ENCODE assay signal across 8 cellular contexts in the genomic region with DNA sequence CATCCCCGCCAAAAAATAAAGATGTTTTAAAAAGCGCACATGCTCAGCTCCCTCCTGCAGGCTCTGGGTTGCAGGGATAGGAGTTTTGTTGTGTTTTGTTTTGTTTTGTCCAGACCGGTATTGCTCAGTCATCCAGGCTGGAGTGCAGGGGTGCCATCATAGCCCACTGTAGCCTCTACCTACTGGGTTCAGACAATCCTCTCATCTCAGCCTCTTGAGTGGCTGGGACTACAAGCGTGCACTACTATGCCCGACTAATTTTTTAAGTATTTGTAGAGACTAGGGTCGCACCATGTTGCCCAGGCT. TPM values are rescaled to one million over a fixed set of nuclear protein-coding genes. Genes with fewer than 3 reads are reported as not detected.
A peak's percentile ranks its signal among the peaks of the same experiment; 100 is the strongest.
DNase-seq lines count a peak whose midpoint lies in the region; ATAC-seq, FAIRE-seq and TF ChIP-seq lines count a peak whose summit lies in the region.

No MANE protein-coding gene starts in this region.

- RAD21 ChIA-PET in HCT116 (lab: Charles Lee; ENCODE audit: low non-redundant PET in 1 of 2, low total read pairs in 2 of 2, uncharacterized antibody in 2 of 2, unreplicated experiment in 2 of 2) = no interaction called here

- H3K79me2 ChIP-seq in HCT116 (ENCODE audit: insufficient read depth, low read length) = 0 out of 2 replicates have a peak, but pooled peaks cover 2% of the 10 kb centered on the region

- CTCF ChIA-PET in HCT116 (lab: Charles Lee) = interaction anchor here (0.7 to 3.0 kb wide), 4 partner anchors 10 to 395 kb away, joined by 3 to 11 read pairs (median 4); no protein-coding TSS in a partner anchor

- no peaks in the 10 kb centered on the region for H3K9me3 ChIP-seq in HCT116 (ENCODE audit: control insufficient read depth in 1 of 2, insufficient read depth in 1 of 2, low read depth in 1 of 2, low read length in 2 of 2)
- no peaks in the 10 kb centered on the region for H3K9me3 ChIP-seq in SJSA1 (replicated peaks)
- no peaks in the 10 kb centered on the region for H3K9me3 ChIP-seq in small intestine (ENCODE audit: control insufficient read depth, low read depth)

- no TSS peak for BruUV-seq in HCT116 (replicated peaks; lab: Mats Ljungman, UMichigan)

- H3K27me3 ChIP-seq in HCT116 (ENCODE audit: insufficient read depth, low read length) (no peaks in the 10 kb centered on the region), SJSA1 (replicated peaks) (peaks cover under 1% of the 10 kb centered on the region; the same call in 1 of the 2 replicates), small intestine (ENCODE audit: control insufficient read depth in 2 of 2, insufficient read depth in 2 of 2, low read length in 2 of 2) (no peaks in the 10 kb centered on the region)

- peak; percentile 5 for ATAC-seq in HCT116

- TF ChIP-seq RAD21 in HCT116 (IDR thresholded peaks at IDR 0.05; ENCODE audit: low read depth) = no peak

- no peak for TF ChIP-seq CTCF in HCT116 (IDR thresholded peaks at IDR 0.05 in 2 of 3, conservative IDR thresholded peaks at IDR 0.05 in 1 of 3; ENCODE audit: borderline replicate concordance in 1 of 3, insufficient read depth in 1 of 3, low read depth in 2 of 3, low read length in 2 of 3)
- TF ChIP-seq CTCF in foreskin fibroblast (IDR thresholded peaks at IDR 0.05; ENCODE audit: low read depth, low read length) = no peak
- no peak for TF ChIP-seq CTCF in GM20000 (IDR thresholded peaks at IDR 0.05; ENCODE audit: extremely low read depth, missing control alignments)

- DNase-seq in HCT116 (ENCODE audit: low read depth, low spot score) (no peak), SJSA1 (ENCODE audit: low read depth in 1 of 2, low spot score in 2 of 2) (no peak), foreskin fibroblast (no peak), small intestine (no peak), NCI-H526 (lab: John Stamatoyannopoulos, UW) (no peak), GM20000 (ENCODE audit: low spot score) (no peak), UCSD-AML1 (lab: John Stamatoyannopoulos, UW; ENCODE audit: unreplicated experiment) (no peak)
- no peak for DNase-seq in stimulated activated CD4-positive, alpha-beta T cell treated with anti-CD3 and anti-CD28 coated beads, Interleukin-4, amount 100 ng/mL, for 4 hours

- POLR2A ChIA-PET in HCT116 (lab: Charles Lee) = no interaction called here

- H3K36me3 ChIP-seq in HCT116 (ENCODE audit: control insufficient read depth in 1 of 2, insufficient read depth in 2 of 2, low read length in 2 of 2) (no peaks in the 10 kb centered on the region), SJSA1 (0 out of 2 replicates have a peak, but pooled peaks cover 2% of the 10 kb centered on the region), small intestine (ENCODE audit: control insufficient read depth in 2 of 2, insufficient read depth in 2 of 2, low read length in 2 of 2) (no peaks in the 10 kb centered on the region)

- WGBS in small intestine, 3 donors = 9 to 19% (median 14%) methylated on average over 6 of the region's 6 CpGs

- intact Hi-C loops in HCT116 (cut with micrococcal nuclease) = no loop called here

- no peaks in the 10 kb centered on the region; the same call in 1 of the 2 replicates for H4K20me1 ChIP-seq in HCT116 (ENCODE audit: insufficient read depth)

- peak overlapping the region; percentile 80 for H3K9ac ChIP-seq in HCT116 (ENCODE audit: low read length)

- peak overlapping the region; percentile 84 for H3K4me2 ChIP-seq in HCT116 (ENCODE audit: low read length)

- peaks cover 5 to 15% of the 10 kb centered on the region in 2 experiments; a peak in 2 of 4 replicates for H3K4me1 ChIP-seq in HCT116 (ENCODE audit: control insufficient read depth in 1 of 2, insufficient read depth in 2 of 2, low read length in 2 of 2)
- peaks cover 10% of the 10 kb centered on the region for H3K4me1 ChIP-seq in SJSA1 (replicated peaks)
- H3K4me1 ChIP-seq in small intestine (ENCODE audit: control insufficient read depth in 2 of 2, insufficient read depth in 1 of 2, low read depth in 1 of 2, low read length in 1 of 2) = no peaks in the 10 kb centered on the region

- peak overlapping the region; percentile 79 for H3K27ac ChIP-seq in HCT116 (ENCODE audit: low read depth, low read length)
- no peak overlapping the region for H3K27ac ChIP-seq in SJSA1
- no peak overlapping the region for H3K27ac ChIP-seq in small intestine (ENCODE audit: low read depth in 1 of 2, low read length in 1 of 2)

- H3K9me2 ChIP-seq in HCT116 (ENCODE audit: insufficient read depth) = no peaks in the 10 kb centered on the region

- peak overlapping the region; percentile 75 to 85 for H3K4me3 ChIP-seq in HCT116 (replicated peaks in 1 of 2; ENCODE audit: low read depth in 1 of 2, low read length in 2 of 2)
- peak overlapping the region; percentile 66 for H3K4me3 ChIP-seq in SJSA1
- peak overlapping the region; percentile 94 to 96 for H3K4me3 ChIP-seq in foreskin fibroblast (ENCODE audit: low read depth in 1 of 2, low read length in 2 of 2)
- H3K4me3 ChIP-seq in small intestine (ENCODE audit: low read depth in 1 of 2, low read length in 2 of 2) = peak overlapping the region; percentile 67 to 80

- no peak for TF ChIP-seq POLR2A in HCT116 (IDR thresholded peaks at IDR 0.05; ENCODE audit: borderline replicate concordance, extremely low read depth, insufficient read depth, insufficient read length)

- FAIRE-seq in small intestine (lab: Jason Lieb, UNC) = no peak

- no peak overlapping the region for H2AFZ ChIP-seq in HCT116 (ENCODE audit: low read depth, low read length, poor library complexity, severe bottlenecking)

TF ChIP-seq in HCT116, 20 proteins besides CTCF, POLR2A, EP300 and RAD21:
- TF ChIP-seq YY1 (IDR thresholded peaks at IDR 0.05; ENCODE audit: extremely low read depth, insufficient replicate concordance, low read depth, low read length) (no peak), EZH2phosphoT487 (IDR thresholded peaks at IDR 0.05; ENCODE audit: borderline replicate concordance) (no peak), EZH2 (IDR thresholded peaks at IDR 0.05) (no peak), POLR2AphosphoS5 (IDR thresholded peaks at IDR 0.05; ENCODE audit: low read depth, low read length) (no peak)

RNA-seq across cellular contexts. Expression of a gene that starts 0.7 kb away (rescaled TPM):
- 13.7 TPM for total RNA-seq in HCT116 (2021; ENCODE audit: unreplicated experiment)
- 8.0 and 9.9 TPM in 2 replicates for polyA plus RNA-seq in HCT116 (2012)
- 13.4 and 86.5 TPM in 2 replicates for total RNA-seq in SJSA1 (2014; rRNA removed; shearing (Covaris generic))
- polyA plus RNA-seq in small intestine = 1 to 10 TPM; 4.9 to 8.0 (median 6.0) TPM
